Comparison of ENCODE assay signal across 9 cellular contexts in genomic region chr19:18433735-18434398, GRCh38. TPM values are rescaled to one million over a fixed set of nuclear protein-coding genes. Genes with fewer than 3 reads are reported as not detected.
DNase-seq lines count a peak whose midpoint lies in the region; ATAC-seq and TF ChIP-seq lines count a peak whose summit lies in the region.
"Had no signal": no experiment of that assay in that cellular context is flagged by ENCODE, and none has a peak within 500 bp of the region (broad histone marks: within the 10 kb centered on the region; RNA-seq: fewer than 3 reads in every experiment).

No MANE protein-coding gene starts in this region.

- peaks cover 0 to 27% (median under 1%) of the 10 kb centered on the region in 4 donors for H3K4me1 ChIP-seq in right lobe of liver
- H3K4me1 ChIP-seq in uterus = peaks cover 0 to 17% of the 10 kb centered on the region in 2 donors

- H3K4me3 ChIP-seq in astrocyte of the spinal cord (ENCODE audit: low read depth, low read length) (peak overlapping the region; percentile 31), right lobe of liver (peak overlapping the region; percentile 20 to 32 (median 23)), uterus (peak overlapping the region; percentile 41 to 46)

- H3K9me3 ChIP-seq in right lobe of liver = no peaks in the 10 kb centered on the region
- no peaks in the 10 kb centered on the region for H3K9me3 ChIP-seq in uterus

- DNase-seq in Right ventricle myocardium superior (peak; percentile 46), Right ventricle myocardium inferior (ENCODE audit: missing footprints) (no peak), astrocyte of the spinal cord (ENCODE audit: low read depth, low spot score) (no peak), right lobe of liver (no peak), uterus (peak in 1 of 2 donors; percentile 50), NCI-H1694 treated with DMSO at 0.1 percent for 48 hours (lab: John Stamatoyannopoulos, UW) (no peak), NCI-H2081 (lab: John Stamatoyannopoulos, UW) (no peak)
- DNase-seq: NCI-H1436 treated with DMSO at 0.1 percent for 48 hours had no signal

- H3K27me3 ChIP-seq in right lobe of liver (no peaks in the 10 kb centered on the region), uterus (no peaks in the 10 kb centered on the region)

- WGBS in right lobe of liver (ENCODE audit: insufficient coverage, low coverage, low lambda C conversion rate, missing lambda C conversion rate) = 29% methylated on average over 24 of the region's 60 CpGs

- TF ChIP-seq CTCF in astrocyte of the spinal cord (IDR thresholded peaks at IDR 0.05; ENCODE audit: low read depth, low read length) (no peak), right lobe of liver (IDR thresholded peaks at IDR 0.05) (no peak), uterus (IDR thresholded peaks at IDR 0.05) (no peak)

- intact Hi-C loops in Right ventricle myocardium superior (cut with DNase I) (no loop called here), Right ventricle myocardium inferior (cut with DNase I) (no loop called here), right lobe of liver (cut with DNase I) (no loop called here), uterus (cut with DNase I; ENCODE audit: low total_unique reads) (no loop called here)

- TF ChIP-seq POLR2A in right lobe of liver (IDR thresholded peaks at IDR 0.05) (no peak), uterus (IDR thresholded peaks at IDR 0.05) (peak in 1 of 2 donors; percentile 11)

- in situ Hi-C loops in astrocyte of the spinal cord (cut with HindIII; ENCODE audit: low sequenced_read_pairs) = no loop called here

- H3K27ac ChIP-seq in right lobe of liver (no peak overlapping the region), uterus (peak overlapping the region; percentile 77 to 80)

- H3K36me3 ChIP-seq in right lobe of liver (no peaks in the 10 kb centered on the region), uterus (no peaks in the 10 kb centered on the region)

- ATAC-seq in Right ventricle myocardium superior (ENCODE audit: poor library complexity) (no peak), Right ventricle myocardium inferior (no peak), right lobe of liver (no peak), HG03571 (IDR thresholded peaks at IDR 0.05; ENCODE audit: unreplicated experiment) (no peak)

RNA-seq across cellular contexts. Expression of gene ISYNA1, which starts 4.1 kb away (rescaled TPM):
- 26.0 TPM for total RNA-seq in Right ventricle myocardium superior
- total RNA-seq in Right ventricle myocardium inferior = 26.0 TPM
- 1 to 10 TPM; 6.5 to 8.3 (median 7.8) TPM for total RNA-seq in right lobe of liver
- 100 to 1,000 TPM in 2 of 4 donors, 10 to 100 TPM in 2; 56.8 to 152 (median 106) TPM for total RNA-seq in uterus

RNA-seq across cellular contexts. Expression of gene SSBP4, which starts 14.7 kb away (rescaled TPM):
- total RNA-seq in Right ventricle myocardium superior (30.4 TPM), Right ventricle myocardium inferior (36.2 TPM), right lobe of liver (10 to 100 TPM; 12.8 to 23.9 (median 15.9) TPM), uterus (100 to 1,000 TPM in 1 of 4 donors, 10 to 100 TPM in 3; 23.6 to 105 (median 54.8) TPM)

RNA-seq across cellular contexts. Expression of gene LRRC25, which starts 36.4 kb away (rescaled TPM):
- 3.6 TPM for total RNA-seq in Right ventricle myocardium superior
- 5.0 TPM for total RNA-seq in Right ventricle myocardium inferior
- 10 to 100 TPM in 1 of 6 experiments, 1 to 10 TPM in 5; 1.9 to 12.6 (median 3.2) TPM for total RNA-seq in right lobe of liver
- 1 to 10 TPM in 2 of 4 donors, under 1 TPM in 1, not detected in 1; 0.51 to 2.3 (median 1.9) TPM for total RNA-seq in uterus

RNA-seq across cellular contexts. Expression of gene GDF15, which starts 47.9 kb away (rescaled TPM):
- total RNA-seq in Right ventricle myocardium superior (0.54 TPM), Right ventricle myocardium inferior (0.46 TPM), right lobe of liver (100 to 1,000 TPM in 2 of 6 experiments, 10 to 100 TPM in 2, 1 to 10 TPM in 1, under 1 TPM in 1; 0.88 to 160 (median 57.5) TPM), uterus (10 to 100 TPM in 1 of 4 donors, 1 to 10 TPM in 1, under 1 TPM in 2; 0.41 to 13.1 (median 1.6) TPM)

Comparison
In these comparisons a context has a peak if more than half of its experiments do, and no peak if none do; other contexts are left out.
1. H3K27ac ChIP-seq: peak in uterus (2 of 2); none in right lobe of liver (0 of 3).
2. Peak in every context shown above with its lines, with median percentiles within 50 percentile points of each other: H3K4me3 ChIP-seq.